ENCODE assay signal across 9 cellular contexts in the genomic region with DNA sequence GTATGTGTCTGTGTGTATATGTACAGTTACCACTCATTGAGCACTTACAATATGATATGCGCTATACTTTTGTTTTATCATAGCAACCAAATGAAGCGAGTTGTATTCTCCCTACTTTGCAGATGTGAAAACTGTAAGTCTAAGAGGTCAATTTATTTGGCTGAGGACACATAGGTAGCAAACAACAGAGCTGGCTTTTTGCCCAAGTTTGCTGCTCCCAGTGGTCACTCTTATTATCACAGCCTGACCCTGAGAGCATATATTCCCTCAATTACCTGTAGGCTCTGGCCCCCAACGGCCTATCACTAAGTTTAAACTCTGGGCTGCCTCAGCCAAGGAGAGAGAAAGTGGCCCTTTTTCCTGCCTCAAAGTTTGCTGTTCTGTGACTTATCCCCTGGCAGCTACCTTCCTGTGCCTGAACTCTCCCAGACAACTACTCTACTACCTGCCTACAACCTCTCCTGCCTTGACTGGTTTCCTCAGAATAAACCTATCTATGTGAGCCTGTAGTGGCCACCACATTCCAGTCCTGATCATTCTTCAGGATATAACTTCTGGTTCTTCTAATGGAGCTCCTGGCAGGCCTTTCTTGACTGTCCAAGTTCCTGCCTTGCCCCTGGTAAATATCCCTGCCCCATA.
DNase-seq lines count a peak whose midpoint lies in the region; ATAC-seq and TF ChIP-seq lines count a peak whose summit lies in the region.
"Had no signal": no experiment of that assay in that cellular context is flagged by ENCODE, and none has a peak within 500 bp of the region (broad histone marks: within the 10 kb centered on the region; RNA-seq: fewer than 3 reads in every experiment).

No MANE protein-coding gene starts in this region.

- peak; percentile 0 to 10 for DNase-seq in activated CD4-positive, alpha-beta T cell treated with anti-CD3 and anti-CD28 coated beads, Interleukin-2, amount 50 U/mL, for 48 hours
- no peak for DNase-seq in activated CD4-positive, alpha-beta T cell treated with anti-CD3 and anti-CD28 coated beads, Interleukin-2, amount 10 ng/mL, durations not matched to agents 24 days and 14 days
- peak; percentile 44 for DNase-seq in HT1080 (ENCODE audit: low read depth)
- peak; percentile 55 for DNase-seq in WTC11 (ENCODE audit: low spot score)
- DNase-seq in lung microvascular endothelial cell (ENCODE audit: low read depth in 2 of 2) = peak; percentile 11 to 37
- no peak for DNase-seq in activated gamma-delta T cell (lab: John Stamatoyannopoulos, UW)

- intact Hi-C loops in activated CD4-positive, alpha-beta T cell treated with anti-CD3 and anti-CD28 coated beads, Interleukin-2, amount 10 ng/mL, durations not matched to agents 24 days and 14 days (cut with micrococcal nuclease) = no loop called here

- no peak overlapping the region for H3K4me3 Mint-ChIP-seq in activated CD4-positive, alpha-beta T cell treated with anti-CD3 and anti-CD28 coated beads, Interleukin-2, amount 10 ng/mL, durations not matched to agents 24 days and 14 days
- H3K4me3 Mint-ChIP-seq in WTC11 = no peak overlapping the region
- no peak overlapping the region for H3K4me3 Mint-ChIP-seq in stimulated activated memory B cell treated with anti-CD40 and anti-IgM and Interleukin-4, amounts not matched to agents 10 μg/mL and 1 μg/mL and 100 μg/mL, for 72 hours
- H3K4me3 Mint-ChIP-seq: central memory CD8-positive, alpha-beta T cell had no signal

- H3K27me3 Mint-ChIP-seq in activated CD4-positive, alpha-beta T cell treated with anti-CD3 and anti-CD28 coated beads, Interleukin-2, amount 10 ng/mL, durations not matched to agents 24 days and 14 days = no peaks in the 10 kb centered on the region
- no peaks in the 10 kb centered on the region; the same call in 1 of the 2 replicates for H3K27me3 Mint-ChIP-seq in WTC11 (ENCODE audit: low read depth)
- no peaks in the 10 kb centered on the region for H3K27me3 Mint-ChIP-seq in stimulated activated memory B cell treated with anti-CD40 and anti-IgM and Interleukin-4, amounts not matched to agents 10 μg/mL and 1 μg/mL and 100 μg/mL, for 72 hours
- H3K27me3 Mint-ChIP-seq: central memory CD8-positive, alpha-beta T cell had no signal

- ATAC-seq in GM21786 (IDR thresholded peaks at IDR 0.05; ENCODE audit: unreplicated experiment) = peak; percentile 82
- peak; percentile 100 for ATAC-seq in WTC11
- no peak for ATAC-seq in stimulated activated memory B cell treated with anti-CD40 and anti-IgM and Interleukin-4, amounts not matched to agents 10 μg/mL and 1 μg/mL and 100 μg/mL, for 72 hours

- CTCF ChIA-PET in WTC11 (lab: Charles Lee) = interaction anchor here (0.6 to 1.6 kb wide), 10 partner anchors 9 to 57 kb away, joined by 3 to 5 read pairs (median 4); no protein-coding TSS in a partner anchor

- peak; percentile 60 for TF ChIP-seq CTCF in WTC11 (IDR thresholded peaks at IDR 0.05)

- no peak overlapping the region for H3K27ac Mint-ChIP-seq in activated CD4-positive, alpha-beta T cell treated with anti-CD3 and anti-CD28 coated beads, Interleukin-2, amount 10 ng/mL, durations not matched to agents 24 days and 14 days
- no peak overlapping the region for H3K27ac Mint-ChIP-seq in WTC11
- no peak overlapping the region for H3K27ac Mint-ChIP-seq in stimulated activated memory B cell treated with anti-CD40 and anti-IgM and Interleukin-4, amounts not matched to agents 10 μg/mL and 1 μg/mL and 100 μg/mL, for 72 hours

- POLR2A ChIA-PET in WTC11 (lab: Charles Lee) = interaction anchor here (0.5 kb wide), 1 partner anchor 221 kb away, joined by 3 read pairs; no protein-coding TSS in a partner anchor

- no peaks in the 10 kb centered on the region for H3K36me3 Mint-ChIP-seq in activated CD4-positive, alpha-beta T cell treated with anti-CD3 and anti-CD28 coated beads, Interleukin-2, amount 10 ng/mL, durations not matched to agents 24 days and 14 days (ENCODE audit: low read depth)
- peaks cover 10% of the 10 kb centered on the region for H3K36me3 Mint-ChIP-seq in WTC11
- no peaks in the 10 kb centered on the region for H3K36me3 Mint-ChIP-seq in stimulated activated memory B cell treated with anti-CD40 and anti-IgM and Interleukin-4, amounts not matched to agents 10 μg/mL and 1 μg/mL and 100 μg/mL, for 72 hours

- no peaks in the 10 kb centered on the region for H3K4me1 Mint-ChIP-seq in activated CD4-positive, alpha-beta T cell treated with anti-CD3 and anti-CD28 coated beads, Interleukin-2, amount 10 ng/mL, durations not matched to agents 24 days and 14 days
- no peaks in the 10 kb centered on the region for H3K4me1 Mint-ChIP-seq in WTC11
- H3K4me1 Mint-ChIP-seq in stimulated activated memory B cell treated with anti-CD40 and anti-IgM and Interleukin-4, amounts not matched to agents 10 μg/mL and 1 μg/mL and 100 μg/mL, for 72 hours = no peaks in the 10 kb centered on the region
- H3K4me1 Mint-ChIP-seq: central memory CD8-positive, alpha-beta T cell had no signal

- no peaks in the 10 kb centered on the region for H3K9me3 Mint-ChIP-seq in activated CD4-positive, alpha-beta T cell treated with anti-CD3 and anti-CD28 coated beads, Interleukin-2, amount 10 ng/mL, durations not matched to agents 24 days and 14 days
- H3K9me3 Mint-ChIP-seq in WTC11 = peaks cover 17% of the 10 kb centered on the region
- H3K9me3 Mint-ChIP-seq in stimulated activated memory B cell treated with anti-CD40 and anti-IgM and Interleukin-4, amounts not matched to agents 10 μg/mL and 1 μg/mL and 100 μg/mL, for 72 hours = peaks cover 3% of the 10 kb centered on the region

TF ChIP-seq in WTC11, 78 proteins besides CTCF, POLR2A, EP300 and RAD21 (continues in another document):
- TF ChIP-seq ZNF121 (CRISPR knock-in tag; IDR thresholded peaks at IDR 0.05) (no peak), TP53 (CRISPR knock-in tag; IDR thresholded peaks at IDR 0.05) (no peak), ZNF423 (CRISPR knock-in tag; IDR thresholded peaks at IDR 0.05) (no peak), FOXJ3 (CRISPR knock-in tag; IDR thresholded peaks at IDR 0.05; ENCODE audit: borderline replicate concordance) (no peak), CDX4 (CRISPR knock-in tag; IDR thresholded peaks at IDR 0.05; ENCODE audit: borderline replicate concordance) (no peak), HMGXB4 (CRISPR knock-in tag; IDR thresholded peaks at IDR 0.05) (no peak), PRRX2 (CRISPR knock-in tag; IDR thresholded peaks at IDR 0.05) (no peak), ZSCAN18 (CRISPR knock-in tag; IDR thresholded peaks at IDR 0.05) (no peak)
- TF ChIP-seq, protein P1, sequence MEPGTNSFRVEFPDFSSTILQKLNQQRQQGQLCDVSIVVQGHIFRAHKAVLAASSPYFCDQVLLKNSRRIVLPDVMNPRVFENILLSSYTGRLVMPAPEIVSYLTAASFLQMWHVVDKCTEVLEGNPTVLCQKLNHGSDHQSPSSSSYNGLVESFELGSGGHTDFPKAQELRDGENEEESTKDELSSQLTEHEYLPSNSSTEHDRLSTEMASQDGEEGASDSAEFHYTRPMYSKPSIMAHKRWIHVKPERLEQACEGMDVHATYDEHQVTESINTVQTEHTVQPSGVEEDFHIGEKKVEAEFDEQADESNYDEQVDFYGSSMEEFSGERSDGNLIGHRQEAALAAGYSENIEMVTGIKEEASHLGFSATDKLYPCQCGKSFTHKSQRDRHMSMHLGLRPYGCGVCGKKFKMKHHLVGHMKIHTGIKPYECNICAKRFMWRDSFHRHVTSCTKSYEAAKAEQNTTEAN (CRISPR knock-in tag; IDR thresholded peaks at IDR 0.05) = no peak

Comparison
In these comparisons a context has a peak if more than half of its experiments do, and no peak if none do; other contexts are left out.
1. DNase-seq: peak in activated CD4-positive, alpha-beta T cell treated with anti-CD3 and anti-CD28 coated beads, Interleukin-2, amount 50 U/mL, for 48 hours (2 of 2), HT1080 (single experiment), WTC11 (single experiment) and lung microvascular endothelial cell (2 of 2); none in activated CD4-positive, alpha-beta T cell treated with anti-CD3 and anti-CD28 coated beads, Interleukin-2, amount 10 ng/mL, durations not matched to agents 24 days and 14 days (single experiment) and activated gamma-delta T cell (single experiment).